In the genomic region with DNA sequence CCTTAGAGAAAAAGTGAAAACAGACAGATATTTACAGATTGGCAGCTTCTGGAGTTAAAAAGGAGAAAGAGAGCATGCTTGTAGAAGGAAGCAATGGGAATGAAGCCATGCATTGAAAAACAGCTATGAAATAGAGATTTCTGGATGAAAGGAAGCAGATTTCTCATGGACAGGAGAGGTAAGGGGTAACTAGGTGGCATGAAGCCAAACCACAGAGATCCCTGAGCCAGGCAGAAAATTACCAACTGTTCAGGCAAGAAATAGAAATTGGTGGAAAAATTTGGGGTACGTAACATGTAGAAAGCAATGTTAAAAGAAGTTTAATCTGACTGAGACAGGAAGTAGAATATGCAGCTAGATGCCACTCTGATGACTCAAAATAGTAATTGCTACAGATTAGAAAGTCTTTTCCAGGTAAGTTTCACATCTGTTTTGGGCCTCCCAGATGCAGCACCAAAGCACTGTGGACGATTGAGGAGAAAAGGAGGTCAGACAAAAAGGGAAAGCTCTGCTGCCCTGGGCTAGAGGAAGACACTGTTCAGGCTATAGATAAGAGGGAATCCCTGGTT, we compare ENCODE assay signal across 21 cellular contexts.
DNase-seq lines count a peak whose midpoint lies in the region; ATAC-seq and TF ChIP-seq lines count a peak whose summit lies in the region.
"Had no signal": no experiment of that assay in that cellular context is flagged by ENCODE, and none has a peak within 500 bp of the region (broad histone marks: within the 10 kb centered on the region; RNA-seq: fewer than 3 reads in every experiment).

No MANE protein-coding gene starts in this region.

- peak; percentile 45 for ATAC-seq in GM18861 (IDR thresholded peaks at IDR 0.05; ENCODE audit: unreplicated experiment)
- ATAC-seq: naive thymus-derived CD4-positive, alpha-beta T cell; Panc1; sciatic nerve; stimulated activated memory B cell treated with anti-CD40 and anti-IgM and Interleukin-4, amounts not matched to agents 10 μg/mL and 1 μg/mL and 100 μg/mL, for 72 hours had no signal

- no peak for TF ChIP-seq CTCF in OCI-LY7 (conservative IDR thresholded peaks at IDR 0.05; ENCODE audit: low read length)
- no peak for TF ChIP-seq CTCF in lower leg skin (IDR thresholded peaks at IDR 0.05)

- H3K9me2 ChIP-seq in OCI-LY7 (ENCODE audit: insufficient read depth, low read length): no peaks in the 10 kb centered on the region

- no peak overlapping the region for H2AFZ ChIP-seq in OCI-LY7 (ENCODE audit: low read length)

- no peak for TF ChIP-seq POLR2A in lower leg skin (IDR thresholded peaks at IDR 0.05)

- CTCF ChIA-PET in OCI-LY7 (lab: Charles Lee; ENCODE audit: unreplicated experiment): no interaction called here

- WGBS in lower leg skin, 2 donors: 13 to 29% methylated on average over 2 of the region's 2 CpGs

- no peaks in the 10 kb centered on the region for H4K20me1 ChIP-seq in OCI-LY7 (ENCODE audit: insufficient read depth, low read length)

- H3K4me1 ChIP-seq in OCI-LY7 (ENCODE audit: insufficient read depth, low read length, poor library complexity, severe bottlenecking): no peaks in the 10 kb centered on the region
- H3K4me1 ChIP-seq: tibial artery had no signal

- POLR2A ChIA-PET in OCI-LY7 (lab: Charles Lee): no interaction called here

- BruUV-seq in OCI-LY7 (replicated peaks; lab: Mats Ljungman, UMichigan): no TSS peak

- intact Hi-C loops in OCI-LY7 (cut with micrococcal nuclease; ENCODE audit: unreplicated experiment): no loop called here
- intact Hi-C loops in lower leg skin (cut with DNase I; ENCODE audit: low total_unique reads): no loop called here

- H3K27ac ChIP-seq in OCI-LY7 (ENCODE audit: low read depth, low read length, poor library complexity, severe bottlenecking): no peak overlapping the region
- H3K27ac ChIP-seq: SK-N-MC, tibial artery had no signal

- H3K4me2 ChIP-seq in OCI-LY7 (ENCODE audit: low read length): no peak overlapping the region

- no peaks in the 10 kb centered on the region for H3K9me3 ChIP-seq in OCI-LY7 (ENCODE audit: low read length)

- H3K4me3 ChIP-seq in OCI-LY7 (ENCODE audit: low read depth, low read length, poor library complexity, severe bottlenecking) (no peak overlapping the region), lower leg skin (ENCODE audit: low read depth, poor library complexity, severe bottlenecking) (no peak overlapping the region)
- H3K4me3 ChIP-seq: SK-N-MC, tibial artery had no signal

- peak; percentile 15 for DNase-seq in DMS79 (lab: John Stamatoyannopoulos, UW)
- DNase-seq in NCI-H69 (lab: John Stamatoyannopoulos, UW): peak; percentile 41
- peak; percentile 50 for DNase-seq in glomerular visceral epithelial cell (ENCODE audit: extremely low spot score)
- DNase-seq in OCI-LY7 (ENCODE audit: low spot score): no peak
- DNase-seq in activated CD8-positive, alpha-beta memory T cell treated with anti-CD3 and anti-CD28 coated beads, Interleukin-2, amount 50 U/mL, for 48 hours: no peak
- DNase-seq in lower leg skin (ENCODE audit: low spot score in 2 of 2): no peak
- DNase-seq: activated CD4-positive, CD25-positive, alpha-beta regulatory T cell; activated naive CD4-positive, alpha-beta T cell treated with anti-CD3 and anti-CD28 coated beads, Interleukin-2, amount 50 U/mL, for 16 hours; cortex of kidney; hippocampal formation; Karpas-422; naive thymus-derived CD4-positive, alpha-beta T cell; NCI-H1048; NCI-H2081 treated with DMSO at 0.1 percent for 48 hours; NCI-H748 treated with DMSO at 0.1 percent for 48 hours; tibial artery had no signal

- no peaks in the 10 kb centered on the region for H3K79me2 ChIP-seq in OCI-LY7 (ENCODE audit: insufficient read depth, low read depth, low read length)

- no peaks in the 10 kb centered on the region for H3K36me3 ChIP-seq in OCI-LY7 (ENCODE audit: insufficient read depth, low read length)
- H3K36me3 ChIP-seq: tibial artery had no signal

Comparison
In these comparisons a context has a peak if more than half of its experiments do, and no peak if none do; other contexts are left out.
1. DNase-seq: peak in DMS79 (single experiment), NCI-H69 (single experiment) and glomerular visceral epithelial cell (single experiment); none in OCI-LY7 (single experiment), activated CD8-positive, alpha-beta memory T cell treated with anti-CD3 and anti-CD28 coated beads, Interleukin-2, amount 50 U/mL, for 48 hours (single experiment) and lower leg skin (0 of 2).